In the genomic region with DNA sequence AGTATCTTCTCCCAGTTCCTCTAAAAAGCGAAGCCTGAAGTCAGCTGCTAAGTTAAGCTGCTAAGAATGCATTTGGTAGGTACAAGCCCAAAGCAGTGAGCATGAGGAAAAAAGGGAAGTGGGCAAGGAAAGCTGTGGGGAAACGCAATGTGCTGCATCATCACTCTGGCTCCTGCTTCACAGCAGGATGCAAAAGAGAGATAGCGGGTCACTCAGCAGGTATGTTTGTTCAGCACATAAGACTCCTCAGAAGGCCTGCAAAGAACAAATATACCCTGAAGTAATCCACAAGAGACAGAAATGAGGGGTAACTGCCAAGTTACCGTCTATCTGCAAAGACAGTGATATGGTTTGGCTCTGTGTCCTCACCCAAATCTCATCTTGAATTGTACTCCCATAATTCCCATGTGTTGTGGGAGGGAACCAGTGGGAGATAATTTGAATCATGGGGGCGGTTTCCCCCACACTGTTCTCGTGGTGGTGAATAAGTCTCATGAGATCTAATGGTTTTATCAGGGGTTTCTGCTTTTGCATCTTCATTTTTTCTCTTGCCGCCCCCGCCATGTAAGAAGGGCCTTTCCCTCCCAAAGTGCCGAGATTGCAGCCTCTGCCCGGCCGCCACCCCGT, we compare ENCODE assay signal across 17 cellular contexts.
DNase-seq lines count a peak whose midpoint lies in the region; ATAC-seq lines count a peak whose summit lies in the region.
"Had no signal": no experiment of that assay in that cellular context is flagged by ENCODE, and none has a peak within 500 bp of the region (broad histone marks: within the 10 kb centered on the region; RNA-seq: fewer than 3 reads in every experiment).

No MANE protein-coding gene starts in this region.

- H3K9me3 ChIP-seq in T-helper 17 cell (ENCODE audit: control insufficient read depth, low read length, poor library complexity, severe bottlenecking), result no peaks in the 10 kb centered on the region
- H3K9me3 ChIP-seq: esophagus muscularis mucosa had no signal

- no peaks in the 10 kb centered on the region for H3K27me3 Mint-ChIP-seq in T-helper 17 cell
- H3K27me3 Mint-ChIP-seq: type B pancreatic cell had no signal

- peak overlapping the region; percentile 29 for H3K27ac Mint-ChIP-seq in T-helper 17 cell
- H3K27ac Mint-ChIP-seq: brain, memory B cell, type B pancreatic cell had no signal

- H3K36me3 Mint-ChIP-seq in T-helper 17 cell (ENCODE audit: low read depth), result no peaks in the 10 kb centered on the region
- H3K36me3 Mint-ChIP-seq: brain, memory B cell, type B pancreatic cell had no signal

- DNase-seq in NCI-H2029 (lab: John Stamatoyannopoulos, UW) (peak; percentile 57), NCI-H2029 treated with DMSO at 0.1 percent for 48 hours (lab: John Stamatoyannopoulos, UW) (no peak), T-helper 17 cell (no peak), globus pallidus (ENCODE audit: low spot score) (peak; percentile 24), SW 1271 (lab: John Stamatoyannopoulos, UW) (no peak), NCI-H1048 (lab: John Stamatoyannopoulos, UW) (no peak)
- DNase-seq: activated CD4-positive, alpha-beta T cell treated with anti-CD3 and anti-CD28 coated beads, Interleukin-2, amount 50 U/mL, for 1 hour; activated effector memory CD4-positive, alpha-beta T cell treated with anti-CD3 and anti-CD28 coated beads, Interleukin-2, amount 50 U/mL, for 16 hours; NCI-H1436; stimulated activated CD8-positive, alpha-beta memory T cell treated with anti-CD3 and anti-CD28 coated beads, Interleukin-4, amount 100 ng/mL, for 48 hours had no signal

- H3K4me1 Mint-ChIP-seq in T-helper 17 cell, result peaks cover 4% of the 10 kb centered on the region
- H3K4me1 Mint-ChIP-seq: memory B cell had no signal

- H3K4me3 Mint-ChIP-seq in T-helper 17 cell, result no peak overlapping the region
- H3K4me3 Mint-ChIP-seq: brain, memory B cell, type B pancreatic cell had no signal

- ATAC-seq in T-helper 17 cell (no peak), GM21529 (IDR thresholded peaks at IDR 0.05; ENCODE audit: unreplicated experiment) (no peak), GM19035 (IDR thresholded peaks at IDR 0.05; ENCODE audit: unreplicated experiment) (no peak)
- ATAC-seq: SK-N-SH treated with all-trans-retinoic acid at 6 μM for 48 hours had no signal

Comparison
In these comparisons a context has a peak if more than half of its experiments do, and no peak if none do; other contexts are left out.
1. DNase-seq: peak in NCI-H2029 (single experiment) and globus pallidus (single experiment); none in NCI-H2029 treated with DMSO at 0.1 percent for 48 hours (single experiment), T-helper 17 cell (0 of 3), SW 1271 (0 of 2) and NCI-H1048 (single experiment).